ENCODE assay signal across 17 cellular contexts in the genomic region with DNA sequence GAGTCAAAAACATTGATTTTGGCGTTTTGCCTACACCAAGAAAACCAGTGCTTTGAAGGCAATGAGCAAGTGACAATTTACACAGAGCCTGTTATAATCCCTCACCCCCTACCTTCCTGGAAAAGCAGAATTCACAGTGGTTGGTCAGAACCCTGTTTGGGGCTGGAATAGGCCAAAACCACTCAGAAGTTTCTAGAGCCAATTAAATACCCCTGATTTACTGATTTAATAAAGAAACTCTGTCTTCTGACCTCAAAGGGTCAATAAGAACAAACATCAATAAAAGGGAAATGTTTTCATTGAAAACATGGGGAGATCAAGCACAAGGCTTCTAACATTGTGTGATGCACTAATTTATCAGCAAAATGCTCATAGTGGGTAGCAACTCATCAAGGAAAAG.
DNase-seq lines count a peak whose midpoint lies in the region; TF ChIP-seq lines count a peak whose summit lies in the region.
"Had no signal": no experiment of that assay in that cellular context is flagged by ENCODE, and none has a peak within 500 bp of the region (broad histone marks: within the 10 kb centered on the region; RNA-seq: fewer than 3 reads in every experiment).

No MANE protein-coding gene starts in this region.

- peak overlapping the region in 33 of 59 donors; percentile 0 to 73 (median 38) for H3K27ac ChIP-seq in dorsolateral prefrontal cortex
- no peak overlapping the region for H3K27ac ChIP-seq in neural progenitor cell
- H3K27ac ChIP-seq in ascending aorta, result no peak overlapping the region
- H3K27ac ChIP-seq: BLaER1 had no signal

- peaks cover 15% of the 10 kb centered on the region for H3K36me3 Mint-ChIP-seq in neural progenitor cell
- H3K36me3 Mint-ChIP-seq: CD14-positive monocyte; CD4-positive, alpha-beta memory T cell had no signal

- no peak overlapping the region for H3K27ac Mint-ChIP-seq in neural progenitor cell
- H3K27ac Mint-ChIP-seq: CD14-positive monocyte; CD4-positive, alpha-beta memory T cell; H9 had no signal

- H3F3A ChIP-seq in neural progenitor cell (ENCODE audit: low read depth), result peaks cover 5% of the 10 kb centered on the region

- intact Hi-C loops in dorsolateral prefrontal cortex (cut with DNase I), result no loop called here
- intact Hi-C loops in ascending aorta (cut with DNase I), result no loop called here

- H3K36me3 ChIP-seq in neural progenitor cell (no peaks in the 10 kb centered on the region), ascending aorta (no peaks in the 10 kb centered on the region)
- H3K36me3 ChIP-seq: BLaER1 had no signal

- H3K9ac ChIP-seq in neural progenitor cell, result no peak overlapping the region
- H3K9ac ChIP-seq: BLaER1 had no signal

- H3K27me3 Mint-ChIP-seq in neural progenitor cell (ENCODE audit: insufficient read depth, low read depth), result no peaks in the 10 kb centered on the region

- H3K4me1 Mint-ChIP-seq in neural progenitor cell, result peaks cover 81% of the 10 kb centered on the region
- H3K4me1 Mint-ChIP-seq: CD14-positive monocyte; CD4-positive, alpha-beta memory T cell had no signal

- H3K79me2 ChIP-seq in neural progenitor cell (ENCODE audit: low read depth), result no peaks in the 10 kb centered on the region

- H3K4me2 ChIP-seq in neural progenitor cell, result peak overlapping the region; percentile 16
- H3K4me2 ChIP-seq: BLaER1 had no signal

- H3K9me3 Mint-ChIP-seq in neural progenitor cell, result peaks cover 8% of the 10 kb centered on the region
- H3K9me3 Mint-ChIP-seq: CD4-positive, alpha-beta memory T cell; H9 had no signal

- no peaks in the 10 kb centered on the region for H4K20me1 ChIP-seq in neural progenitor cell (ENCODE audit: low read depth)
- H4K20me1 ChIP-seq: BLaER1 had no signal

- peak; percentile 16 for DNase-seq in NCI-H2227 treated with DMSO at 0.1 percent for 48 hours (lab: John Stamatoyannopoulos, UW)
- no peak for DNase-seq in NCI-H2227 (lab: John Stamatoyannopoulos, UW; ENCODE audit: unreplicated experiment)
- no peak for DNase-seq in dorsolateral prefrontal cortex
- no peak for DNase-seq in neural progenitor cell (ENCODE audit: low spot score)
- no peak for DNase-seq in central memory CD4-positive, alpha-beta T cell
- DNase-seq in HT-29 (ENCODE audit: low spot score), result no peak
- DNase-seq in ascending aorta (ENCODE audit: low spot score in 2 of 2), result no peak
- DNase-seq in activated gamma-delta T cell (lab: John Stamatoyannopoulos, UW), result no peak
- DNase-seq: 8988T; CD4-positive, alpha-beta memory T cell; DMS153; DMS79; GDM1; GOT3; H9 had no signal

- H3K4me1 ChIP-seq in neural progenitor cell, result peaks cover 38% of the 10 kb centered on the region
- H3K4me1 ChIP-seq in ascending aorta, result no peaks in the 10 kb centered on the region
- H3K4me1 ChIP-seq: BLaER1 had no signal

- no peak overlapping the region for H3K4me3 Mint-ChIP-seq in neural progenitor cell
- H3K4me3 Mint-ChIP-seq: CD14-positive monocyte; CD4-positive, alpha-beta memory T cell; H9 had no signal

- H3K27me3 ChIP-seq in dorsolateral prefrontal cortex (no peaks in the 10 kb centered on the region), neural progenitor cell (no peaks in the 10 kb centered on the region), ascending aorta (no peaks in the 10 kb centered on the region)
- H3K27me3 ChIP-seq: BLaER1 had no signal

- H3K9me3 ChIP-seq in neural progenitor cell (ENCODE audit: low read depth) (no peaks in the 10 kb centered on the region), ascending aorta (no peaks in the 10 kb centered on the region)
- H3K9me3 ChIP-seq: BLaER1 had no signal

- H2AFZ ChIP-seq in neural progenitor cell (replicated peaks), result no peak overlapping the region

- H3K4me3 ChIP-seq in dorsolateral prefrontal cortex (no peak overlapping the region), neural progenitor cell (no peak overlapping the region), ascending aorta (no peak overlapping the region)
- H3K4me3 ChIP-seq: BLaER1 had no signal

- no peak for TF ChIP-seq CTCF in dorsolateral prefrontal cortex (IDR thresholded peaks at IDR 0.05 in 54 of 56, conservative IDR thresholded peaks at IDR 0.05 in 2 of 56; ENCODE audit: low read depth in 1 of 56, partially characterized antibody in 56 of 56)
- no peak for TF ChIP-seq CTCF in neural progenitor cell (IDR thresholded peaks at IDR 0.05)
- TF ChIP-seq CTCF in ascending aorta (IDR thresholded peaks at IDR 0.05), result no peak

Comparison
In these comparisons a context has a peak if more than half of its experiments do, and no peak if none do; other contexts are left out.
1. H3K27ac ChIP-seq: peak in dorsolateral prefrontal cortex (33 of 59); none in neural progenitor cell (single experiment) and ascending aorta (0 of 2).